ENCODE assay signal across 27 cellular contexts in the genomic region with DNA sequence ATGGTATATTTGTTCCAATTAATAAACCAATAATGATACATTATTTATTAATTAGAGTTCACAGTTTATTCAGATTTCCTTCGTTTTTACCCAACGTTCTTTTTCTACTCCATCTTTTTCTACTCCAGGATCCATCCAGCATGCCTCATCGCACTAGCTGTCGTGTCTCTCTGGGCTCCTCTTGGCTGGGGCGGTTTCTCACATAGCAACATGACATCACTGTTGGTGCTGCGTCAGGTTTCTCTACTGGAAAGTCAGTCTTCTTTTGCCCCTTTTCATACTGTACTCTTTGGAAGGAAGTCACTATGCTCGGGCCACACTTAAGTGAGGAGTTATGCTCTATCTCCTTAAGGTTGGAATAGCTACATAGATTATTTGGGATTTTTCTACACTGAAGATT. TPM values are rescaled to one million over a fixed set of nuclear protein-coding genes. Genes with fewer than 3 reads are reported as not detected.
DNase-seq lines count a peak whose midpoint lies in the region; ATAC-seq and TF ChIP-seq lines count a peak whose summit lies in the region.
"Had no signal": no experiment of that assay in that cellular context is flagged by ENCODE, and none has a peak within 500 bp of the region (broad histone marks: within the 10 kb centered on the region; RNA-seq: fewer than 3 reads in every experiment).

No MANE protein-coding gene starts in this region.

- H3K4me1 ChIP-seq in mesenchymal stem cell (ENCODE audit: control insufficient read depth, insufficient read depth, low read depth, low read length), result peaks cover 5% of the 10 kb centered on the region
- H3K4me1 ChIP-seq: colonic mucosa had no signal

- H2BK12ac ChIP-seq in mesenchymal stem cell (ENCODE audit: low read length in 2 of 2), result no peak overlapping the region

- H3K14ac ChIP-seq in mesenchymal stem cell (ENCODE audit: low read length in 2 of 2), result no peak overlapping the region

- H3K9me3 ChIP-seq in mesenchymal stem cell (ENCODE audit: control insufficient read depth, low read length), result no peaks in the 10 kb centered on the region
- H3K9me3 ChIP-seq: adrenal gland, colonic mucosa, esophagus squamous epithelium, lower lobe of right lung, tibial nerve had no signal

- no peak overlapping the region for H4K8ac ChIP-seq in mesenchymal stem cell (ENCODE audit: low read length)

- H3K36me3 Mint-ChIP-seq in activated T-cell treated with anti-CD3 and anti-CD28 coated beads, Interleukin-2, amount 50 U/mL, for 72 hours (ENCODE audit: insufficient read depth in 2 of 2), result peaks cover 0 to 2% of the 10 kb centered on the region in 2 donors
- H3K36me3 Mint-ChIP-seq in immature natural killer cell (peaks cover 0 to 7% (median 0%) of the 10 kb centered on the region in 3 donors), type B pancreatic cell (no peaks in the 10 kb centered on the region)
- H3K36me3 Mint-ChIP-seq: activated CD4-positive, alpha-beta memory T cell treated with anti-CD3 and anti-CD28 coated beads for 36 hours had no signal

- no peak overlapping the region for H2AFZ ChIP-seq in mesenchymal stem cell (ENCODE audit: low read depth, low read length)

- 93% methylated on average over 6 of the region's 7 CpGs for WGBS in mesenchymal stem cell

- no peak for DNase-seq in activated T-cell treated with anti-CD3 and anti-CD28 coated beads, Interleukin-2, amount 50 U/mL, for 72 hours
- DNase-seq in activated T-cell treated with anti-CD3 and anti-CD28 coated beads, Interleukin-2, amount 50 U/mL, for 48 hours, result no peak
- DNase-seq in immature natural killer cell (no peak), type B pancreatic cell (ENCODE audit: extremely low spot score, unreplicated experiment) (no peak), mesenchymal stem cell (no peak)
- DNase-seq: activated B cell treated with CpG ODN at 0.5 μM for 24 hours; activated CD4-positive, alpha-beta memory T cell treated with anti-CD3 and anti-CD28 coated beads for 36 hours; activated gamma-delta T cell; adrenal gland; colonic mucosa; DMS79 treated with DMSO at 0.1 percent for 48 hours; esophagus squamous epithelium; Karpas-422; lower lobe of right lung; NCI-H1694; NCI-H526 treated with DMSO at 0.1 percent for 48 hours; retina; stimulated activated CD4-positive, alpha-beta T cell treated with anti-CD3 and anti-CD28 coated beads, Interleukin-4, amount 100 ng/mL, for 1 hour; T-helper 9 cell had no signal

- no peak overlapping the region for H4K91ac ChIP-seq in mesenchymal stem cell (ENCODE audit: low read length)

- H3K36me3 ChIP-seq in mesenchymal stem cell (ENCODE audit: control insufficient read depth in 1 of 2, insufficient read depth in 2 of 2, low read depth in 1 of 2, low read length in 2 of 2), result no peaks in the 10 kb centered on the region
- H3K36me3 ChIP-seq: adrenal gland, colonic mucosa, esophagus squamous epithelium, lower lobe of right lung, tibial nerve had no signal

- H3K79me1 ChIP-seq in mesenchymal stem cell (replicated peaks; ENCODE audit: low read length, poor library complexity, severe bottlenecking), result no peaks in the 10 kb centered on the region

- H3K4me2 ChIP-seq in mesenchymal stem cell (ENCODE audit: low read length, poor library complexity, severe bottlenecking), result no peak overlapping the region

- H3K4me1 Mint-ChIP-seq in activated T-cell treated with anti-CD3 and anti-CD28 coated beads, Interleukin-2, amount 50 U/mL, for 72 hours (ENCODE audit: low read depth), result peaks cover 21% of the 10 kb centered on the region
- H3K4me1 Mint-ChIP-seq in immature natural killer cell (peaks cover 15 to 23% of the 10 kb centered on the region in 2 donors), type B pancreatic cell (ENCODE audit: unreplicated experiment) (peaks cover 19% of the 10 kb centered on the region)

- peak overlapping the region in 1 of 2 experiments; percentile 30 for H3K4ac ChIP-seq in mesenchymal stem cell (ENCODE audit: low read depth in 1 of 2, low read length in 2 of 2)

- no peak overlapping the region for H3K9ac ChIP-seq in mesenchymal stem cell (ENCODE audit: low read length)

- peak overlapping the region; percentile 17 to 65 for H3K4me3 Mint-ChIP-seq in activated T-cell treated with anti-CD3 and anti-CD28 coated beads, Interleukin-2, amount 50 U/mL, for 72 hours
- peak overlapping the region in 4 of 5 donors; percentile 44 to 51 (median 50) for H3K4me3 Mint-ChIP-seq in immature natural killer cell
- peak overlapping the region; percentile 61 for H3K4me3 Mint-ChIP-seq in type B pancreatic cell
- H3K4me3 Mint-ChIP-seq: activated B cell treated with CpG ODN at 0.5 μM for 24 hours; activated CD4-positive, alpha-beta memory T cell treated with anti-CD3 and anti-CD28 coated beads for 36 hours; stimulated activated naive CD8-positive, alpha-beta T cell treated with anti-CD3 and anti-CD28 coated beads, Interleukin-15, Interleukin-2, amounts not matched to agents 100 ng/mL and 50 ng/mL, for 24 hours had no signal

- H2AK5ac ChIP-seq in mesenchymal stem cell (ENCODE audit: low read length, severe bottlenecking), result no peak overlapping the region

- H2BK15ac ChIP-seq in mesenchymal stem cell (ENCODE audit: low read depth, poor library complexity, severe bottlenecking), result no peak overlapping the region

- H3K23ac ChIP-seq in mesenchymal stem cell (ENCODE audit: low read length in 2 of 2), result no peak overlapping the region

- no peak overlapping the region for H2BK5ac ChIP-seq in mesenchymal stem cell (ENCODE audit: low read depth, low read length, poor library complexity, severe bottlenecking)

- no peak overlapping the region for H3K4me3 ChIP-seq in mesenchymal stem cell (ENCODE audit: insufficient read depth in 1 of 2, low read depth in 1 of 2, low read length in 2 of 2)
- H3K4me3 ChIP-seq: adrenal gland, colonic mucosa, esophagus squamous epithelium, GM12878 had no signal

- ATAC-seq in activated T-cell treated with anti-CD3 and anti-CD28 coated beads, Interleukin-2, amount 50 U/mL, for 72 hours (replicated peaks in 1 of 2), result no peak
- ATAC-seq in HG03196 (IDR thresholded peaks at IDR 0.05; ENCODE audit: unreplicated experiment), result no peak
- ATAC-seq: GM12878, lower lobe of right lung, SK-N-SH treated with all-trans-retinoic acid at 6 μM for 48 hours had no signal

- no peak overlapping the region for H3K27ac Mint-ChIP-seq in activated T-cell treated with anti-CD3 and anti-CD28 coated beads, Interleukin-2, amount 50 U/mL, for 72 hours
- H3K27ac Mint-ChIP-seq in immature natural killer cell (no peak overlapping the region), type B pancreatic cell (no peak overlapping the region)
- H3K27ac Mint-ChIP-seq: activated B cell treated with CpG ODN at 0.5 μM for 24 hours; activated CD4-positive, alpha-beta memory T cell treated with anti-CD3 and anti-CD28 coated beads for 36 hours; stimulated activated naive CD8-positive, alpha-beta T cell treated with anti-CD3 and anti-CD28 coated beads, Interleukin-15, Interleukin-2, amounts not matched to agents 100 ng/mL and 50 ng/mL, for 24 hours had no signal

- H3K27me3 ChIP-seq in mesenchymal stem cell (ENCODE audit: control insufficient read depth in 1 of 2, insufficient read depth in 1 of 2, low read length in 2 of 2), result no peaks in the 10 kb centered on the region
- H3K27me3 ChIP-seq: adrenal gland, colonic mucosa, tibial nerve had no signal

- H3K18ac ChIP-seq in mesenchymal stem cell (ENCODE audit: low read depth in 1 of 2, low read length in 2 of 2), result peak overlapping the region in 1 of 2 experiments; percentile 31

- no peak overlapping the region for H3K27ac ChIP-seq in mesenchymal stem cell (ENCODE audit: low read length, poor library complexity, severe bottlenecking)
- H3K27ac ChIP-seq: colonic mucosa had no signal

- TF ChIP-seq CTCF in type B pancreatic cell (conservative IDR thresholded peaks at IDR 0.05), result no peak

- peaks cover 1 to 2% of the 10 kb centered on the region in 2 donors for H3K9me3 Mint-ChIP-seq in activated T-cell treated with anti-CD3 and anti-CD28 coated beads, Interleukin-2, amount 50 U/mL, for 72 hours
- H3K9me3 Mint-ChIP-seq in immature natural killer cell, result no peaks in the 10 kb centered on the region
- no peaks in the 10 kb centered on the region for H3K9me3 Mint-ChIP-seq in type B pancreatic cell
- H3K9me3 Mint-ChIP-seq: activated B cell treated with CpG ODN at 0.5 μM for 24 hours; activated CD4-positive, alpha-beta memory T cell treated with anti-CD3 and anti-CD28 coated beads for 36 hours; stimulated activated naive CD8-positive, alpha-beta T cell treated with anti-CD3 and anti-CD28 coated beads, Interleukin-15, Interleukin-2, amounts not matched to agents 100 ng/mL and 50 ng/mL, for 24 hours had no signal

- no peak overlapping the region for H2BK120ac ChIP-seq in mesenchymal stem cell (ENCODE audit: low read depth, low read length)

- no peaks in the 10 kb centered on the region for H3K27me3 Mint-ChIP-seq in activated T-cell treated with anti-CD3 and anti-CD28 coated beads, Interleukin-2, amount 50 U/mL, for 72 hours (ENCODE audit: low read depth)
- H3K27me3 Mint-ChIP-seq in immature natural killer cell (ENCODE audit: low read depth in 3 of 3) (peaks cover 3 to 6% (median 5%) of the 10 kb centered on the region in 3 donors), type B pancreatic cell (no peaks in the 10 kb centered on the region)
- H3K27me3 Mint-ChIP-seq: activated B cell treated with CpG ODN at 0.5 μM for 24 hours; activated CD4-positive, alpha-beta memory T cell treated with anti-CD3 and anti-CD28 coated beads for 36 hours; stimulated activated naive CD8-positive, alpha-beta T cell treated with anti-CD3 and anti-CD28 coated beads, Interleukin-15, Interleukin-2, amounts not matched to agents 100 ng/mL and 50 ng/mL, for 24 hours had no signal

RNA-seq across cellular contexts. Expression of a gene that starts 13.7 kb away (rescaled TPM):
- 10 to 100 TPM in 1 of 2 donors, 1 to 10 TPM in 1; 7.8 to 11.7 TPM for total RNA-seq in activated T-cell treated with anti-CD3 and anti-CD28 coated beads, Interleukin-2, amount 50 U/mL, for 72 hours
- polyA plus RNA-seq in immature natural killer cell, result under 1 TPM; 0.08 to 0.27 (median 0.21) TPM
- total RNA-seq in type B pancreatic cell (ENCODE audit: low replicate concordance), result 9.9 and 52.7 TPM in 2 replicates
- 30.8 TPM for polyA plus RNA-seq in mesenchymal stem cell (2013, experiment 1 of 2)
- 29.9 TPM for polyA plus RNA-seq in mesenchymal stem cell (2013, experiment 2 of 2)

RNA-seq across cellular contexts. Expression of a gene that starts 14.2 kb away (rescaled TPM):
- 10 to 100 TPM; 21.3 to 21.6 TPM for total RNA-seq in activated T-cell treated with anti-CD3 and anti-CD28 coated beads, Interleukin-2, amount 50 U/mL, for 72 hours
- polyA plus RNA-seq in immature natural killer cell, result 10 to 100 TPM in 1 of 3 donors, 1 to 10 TPM in 2; 2.1 to 14.0 (median 6.1) TPM
- 28.9 and 40.5 TPM in 2 replicates for total RNA-seq in type B pancreatic cell (ENCODE audit: low replicate concordance)
- polyA plus RNA-seq in mesenchymal stem cell (2013, experiment 1 of 2), result 21.9 TPM
- 21.3 TPM for polyA plus RNA-seq in mesenchymal stem cell (2013, experiment 2 of 2)

RNA-seq across cellular contexts. Expression of a gene that starts 21.1 kb away (rescaled TPM):
- 1 to 10 TPM; 6.4 to 9.4 TPM for total RNA-seq in activated T-cell treated with anti-CD3 and anti-CD28 coated beads, Interleukin-2, amount 50 U/mL, for 72 hours
- under 1 TPM; 0.23 to 0.50 (median 0.32) TPM for polyA plus RNA-seq in immature natural killer cell
- 12.6 and 27.0 TPM in 2 replicates for total RNA-seq in type B pancreatic cell (ENCODE audit: low replicate concordance)
- polyA plus RNA-seq in mesenchymal stem cell (2013, experiment 1 of 2), result 15.2 TPM
- 14.8 TPM for polyA plus RNA-seq in mesenchymal stem cell (2013, experiment 2 of 2)

RNA-seq across cellular contexts. Expression of a gene that starts 35.3 kb away (rescaled TPM):
- 10 to 100 TPM; 12.9 to 14.7 TPM for total RNA-seq in activated T-cell treated with anti-CD3 and anti-CD28 coated beads, Interleukin-2, amount 50 U/mL, for 72 hours
- polyA plus RNA-seq in immature natural killer cell, result 1 to 10 TPM; 6.7 to 8.9 (median 7.1) TPM
- 33.8 and 43.0 TPM in 2 replicates for total RNA-seq in type B pancreatic cell (ENCODE audit: low replicate concordance)
- polyA plus RNA-seq in mesenchymal stem cell (2013, experiment 1 of 2), result 63.0 TPM
- polyA plus RNA-seq in mesenchymal stem cell (2013, experiment 2 of 2), result 60.9 TPM

RNA-seq across cellular contexts. Expression of a gene that starts 54.1 kb away (rescaled TPM):
- not detected for total RNA-seq in activated T-cell treated with anti-CD3 and anti-CD28 coated beads, Interleukin-2, amount 50 U/mL, for 72 hours
- polyA plus RNA-seq in immature natural killer cell, result not detected
- not detected in 2 replicates for total RNA-seq in type B pancreatic cell (ENCODE audit: low replicate concordance)
- polyA plus RNA-seq in mesenchymal stem cell (2013, experiment 1 of 2), result not detected
- polyA plus RNA-seq in mesenchymal stem cell (2013, experiment 2 of 2), result not detected
- total RNA-seq: activated B cell treated with CpG ODN at 0.5 μM for 24 hours; activated CD4-positive, alpha-beta memory T cell treated with anti-CD3 and anti-CD28 coated beads for 36 hours; adrenal gland; colonic mucosa; esophagus squamous epithelium; GM12878; kidney epithelial cell; lower lobe of right lung; osteoblast; RPMI7951 had no signal
- polyA plus RNA-seq: GM12878 had no signal
